In the genomic region with DNA sequence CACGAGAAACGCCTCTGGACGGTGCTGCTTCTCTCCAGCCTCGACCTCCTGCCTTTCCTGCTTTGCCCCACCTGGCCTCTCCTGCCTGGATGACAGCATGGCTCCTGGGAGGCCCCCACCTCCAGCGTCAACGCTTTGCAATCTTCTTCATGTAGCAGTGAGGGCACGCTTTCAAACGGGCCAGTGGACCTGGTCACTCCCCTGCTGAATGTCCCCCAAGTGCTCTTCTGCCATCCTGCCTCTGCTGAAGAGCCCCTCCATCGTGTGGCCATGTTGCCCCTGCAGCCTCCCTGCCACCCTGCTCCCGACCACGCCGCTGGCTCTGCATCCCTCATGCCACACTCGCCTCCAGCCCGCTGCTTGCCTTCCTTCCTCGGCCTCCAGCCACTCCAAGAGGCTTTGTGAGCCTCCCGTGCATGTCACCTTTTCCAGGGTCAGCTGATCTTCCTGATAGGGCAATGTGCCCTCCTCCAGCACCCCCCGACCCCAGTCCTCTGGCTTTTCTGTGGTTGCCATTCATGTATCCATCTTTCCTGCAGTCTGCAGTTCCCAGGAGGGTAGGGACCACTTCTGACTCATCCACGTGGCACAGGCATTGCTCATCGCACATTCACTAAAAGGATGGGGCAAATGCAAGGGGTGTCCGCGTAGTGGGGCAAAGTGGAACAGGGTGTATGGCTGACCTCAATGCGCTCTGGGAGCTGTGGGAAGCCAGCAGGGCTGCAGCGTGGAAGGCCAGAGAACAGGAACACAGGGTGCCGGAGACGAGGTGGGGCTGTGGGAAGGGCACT, we compare ENCODE assay signal across 18 cellular contexts.
DNase-seq lines count a peak whose midpoint lies in the region; TF ChIP-seq lines count a peak whose summit lies in the region.
"Had no signal": no experiment of that assay in that cellular context is flagged by ENCODE, and none has a peak within 500 bp of the region (broad histone marks: within the 10 kb centered on the region; RNA-seq: fewer than 3 reads in every experiment).

No MANE protein-coding gene starts in this region.

- H3K4me3 Mint-ChIP-seq in neural crest cell = peak overlapping the region; percentile 34
- H3K4me3 Mint-ChIP-seq: activated naive CD4-positive, alpha-beta T cell treated with anti-CD3 and anti-CD28 coated beads for 36 hours; type B pancreatic cell had no signal

- H3K9me3 Mint-ChIP-seq in neural crest cell = no peaks in the 10 kb centered on the region
- H3K9me3 Mint-ChIP-seq: activated naive CD4-positive, alpha-beta T cell treated with anti-CD3 and anti-CD28 coated beads for 36 hours; type B pancreatic cell had no signal

- H3K27me3 Mint-ChIP-seq in neural crest cell (ENCODE audit: low read depth) = no peaks in the 10 kb centered on the region
- H3K27me3 Mint-ChIP-seq: type B pancreatic cell had no signal

- DNase-seq in Daoy (ENCODE audit: low read depth) (peak; percentile 54), HPDE6-E6E7 (ENCODE audit: extremely low spot score) (peak; percentile 44), astrocyte of the hippocampus (ENCODE audit: low read depth, low spot score) (peak; percentile 57), neural crest cell (ENCODE audit: low read depth, low spot score) (no peak), NCI-H748 treated with DMSO at 0.1 percent for 48 hours (lab: John Stamatoyannopoulos, UW) (no peak), substantia nigra (lab: John Stamatoyannopoulos, UW) (no peak)
- DNase-seq in activated CD4-positive, CD25-positive, alpha-beta regulatory T cell (lab: John Stamatoyannopoulos, UW) = no peak
- DNase-seq: activated naive CD4-positive, alpha-beta T cell treated with anti-CD3 and anti-CD28 coated beads for 36 hours; DND-41; effector CD8-positive, alpha-beta T cell; Karpas-422; left ventricle myocardium superior; NCI-H446; SHP77; stimulated activated CD4-positive, alpha-beta T cell treated with anti-CD3 and anti-CD28 coated beads, Interleukin-12 subunit alpha, Interleukin-12 subunit beta, amount 100 ng/mL, for 4 hours; stimulated activated naive CD4-positive, alpha-beta T cell; T-helper 2 cell had no signal

- no peaks in the 10 kb centered on the region for H3K36me3 Mint-ChIP-seq in neural crest cell (ENCODE audit: low read depth)

- H3K27ac ChIP-seq in substantia nigra (ENCODE audit: low read depth, low read length, poor library complexity, severe bottlenecking) = no peak overlapping the region

- peaks cover 34% of the 10 kb centered on the region for H3K4me1 Mint-ChIP-seq in neural crest cell

- H3K27ac Mint-ChIP-seq in neural crest cell (ENCODE audit: unreplicated experiment) = no peak overlapping the region
- H3K27ac Mint-ChIP-seq: activated naive CD4-positive, alpha-beta T cell treated with anti-CD3 and anti-CD28 coated beads for 36 hours; type B pancreatic cell had no signal

- TF ChIP-seq CTCF in neural crest cell (conservative IDR thresholded peaks at IDR 0.05) = no peak

Comparison
In these comparisons a context has a peak if more than half of its experiments do, and no peak if none do; other contexts are left out.
1. DNase-seq: peak in Daoy (single experiment), HPDE6-E6E7 (single experiment) and astrocyte of the hippocampus (single experiment); none in neural crest cell (single experiment), NCI-H748 treated with DMSO at 0.1 percent for 48 hours (single experiment), activated CD4-positive, CD25-positive, alpha-beta regulatory T cell (0 of 4) and substantia nigra (0 of 49).